ENCODE assay signal across 31 cellular contexts in the genomic region with DNA sequence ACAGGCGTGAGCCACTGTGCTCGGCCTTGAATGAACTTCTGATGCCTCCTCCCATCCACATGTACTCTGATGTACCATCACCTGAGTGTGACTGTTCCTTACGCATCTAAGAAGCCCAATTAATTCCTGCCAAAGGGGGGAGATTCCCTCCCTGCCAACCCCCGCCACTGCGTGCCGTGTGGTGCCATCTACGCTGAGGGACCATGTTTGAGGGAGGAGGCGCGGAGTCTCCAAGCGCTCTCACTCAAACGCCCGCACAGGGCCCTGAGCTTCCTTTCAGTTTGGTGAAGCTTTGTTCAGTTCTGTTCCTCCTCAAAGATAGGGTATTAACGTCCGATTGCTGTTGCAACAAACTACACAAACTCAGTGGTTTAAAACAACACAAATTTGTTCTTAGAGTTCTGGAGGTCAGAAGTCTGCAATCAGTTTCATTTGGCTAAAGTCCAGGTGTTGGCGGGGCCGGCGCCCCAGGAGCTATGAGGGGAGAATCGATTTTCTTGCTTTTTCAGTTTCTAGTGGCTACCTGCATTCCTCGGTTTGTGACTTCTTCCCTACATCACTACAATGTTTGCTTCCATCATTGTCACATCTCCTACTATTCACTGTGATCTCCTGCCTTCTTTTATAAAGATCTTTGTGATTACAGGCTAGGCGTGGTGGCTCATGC.
"Had no signal": no experiment of that assay in that cellular context is flagged by ENCODE, and none has a peak within 500 bp of the region (broad histone marks: within the 10 kb centered on the region; RNA-seq: fewer than 3 reads in every experiment).

No MANE protein-coding gene starts in this region.

- H3K4me1 ChIP-seq: ascending aorta, breast epithelium, colonic mucosa, esophagus squamous epithelium, gastroesophageal sphincter had no signal

- H3K4me3 ChIP-seq: ascending aorta, breast epithelium, cardiac muscle cell, colonic mucosa, esophagus squamous epithelium, gastroesophageal sphincter had no signal

- H3K36me3 ChIP-seq: ascending aorta, breast epithelium, cardiac muscle cell, colonic mucosa, esophagus squamous epithelium, gastroesophageal sphincter, WERI-Rb-1 had no signal

- H3K27ac ChIP-seq: ascending aorta, breast epithelium, cardiac muscle cell, colonic mucosa, epithelial cell of prostate, esophagus squamous epithelium, gastroesophageal sphincter, WERI-Rb-1 had no signal

- ATAC-seq: activated CD4-positive, CD25-positive, alpha-beta regulatory T cell treated with anti-CD3 and anti-CD28 coated beads, Interleukin-2, amount 50 U/mL, for 24 hours; activated CD8-positive, alpha-beta T cell treated with anti-CD3 and anti-CD28 coated beads for 36 hours; activated naive CD4-positive, alpha-beta T cell treated with anti-CD3 and anti-CD28 coated beads, Interleukin-2, amount 50 U/mL, for 72 hours; gastroesophageal sphincter; T-helper 17 cell had no signal

- H3K4me1 Mint-ChIP-seq: activated B cell treated with CpG ODN at 0.5 μM for 24 hours, brain had no signal

- H3K27me3 ChIP-seq: ascending aorta, breast epithelium, cardiac muscle cell, colonic mucosa, esophagus squamous epithelium, gastroesophageal sphincter had no signal

- H3K4me3 Mint-ChIP-seq: activated B cell treated with CpG ODN at 0.5 μM for 24 hours; activated CD8-positive, alpha-beta T cell treated with anti-CD3 and anti-CD28 coated beads for 36 hours; activated naive CD4-positive, alpha-beta T cell treated with anti-CD3 and anti-CD28 coated beads, Interleukin-2, amount 10 ng/mL, durations not matched to agents 7 days and 5 days; activated naive CD8-positive, alpha-beta T cell treated with anti-CD3 and anti-CD28 coated beads, Interleukin-2, amount 10 ng/mL, durations not matched to agents 7 days and 5 days; activated T-helper 1 cell treated with anti-CD3 and anti-CD28 coated beads, Interleukin-12 subunit alpha, Interleukin-12 subunit beta, Interleukin-2, Interleukin-4 antibody, amounts not matched to agents 30 ng/mL and 10 ng/mL and 1 ng/mL, durations not matched to agents 14 hours and 24 hours and 36 hours; brain; T-helper 17 cell; T-helper 2 cell treated with Interferon-gamma antibody and Interleukin-4, amounts not matched to agents 5 μg/mL and 100 μg/mL, for 36 hours had no signal

- H3K36me3 Mint-ChIP-seq: activated naive CD4-positive, alpha-beta T cell treated with anti-CD3 and anti-CD28 coated beads, Interleukin-2, amount 10 ng/mL, durations not matched to agents 7 days and 5 days; activated naive CD4-positive, alpha-beta T cell treated with anti-CD3 and anti-CD28 coated beads, Interleukin-2, amount 50 U/mL, for 72 hours; activated naive CD8-positive, alpha-beta T cell treated with anti-CD3 and anti-CD28 coated beads, Interleukin-2, amount 10 ng/mL, durations not matched to agents 7 days and 5 days; brain had no signal

- H3K9me3 Mint-ChIP-seq: activated B cell treated with CpG ODN at 0.5 μM for 24 hours; activated CD8-positive, alpha-beta T cell treated with anti-CD3 and anti-CD28 coated beads for 36 hours; activated naive CD4-positive, alpha-beta T cell treated with anti-CD3 and anti-CD28 coated beads, Interleukin-2, amount 50 U/mL, for 72 hours; T-helper 2 cell treated with Interferon-gamma antibody and Interleukin-4, amounts not matched to agents 5 μg/mL and 100 μg/mL, for 36 hours had no signal

- DNase-seq: activated B cell treated with CpG ODN at 0.5 μM for 24 hours; activated CD4-positive, alpha-beta T cell treated with anti-CD3 and anti-CD28 coated beads for 48 hours; activated CD4-positive, alpha-beta T cell treated with anti-CD3 and anti-CD28 coated beads, Interleukin-2, amount 50 U/mL, for 1 hour; activated CD4-positive, alpha-beta T cell treated with anti-CD3 and anti-CD28 coated beads, Interleukin-2, amount 50 U/mL, for 48 hours; activated CD8-positive, alpha-beta T cell treated with anti-CD3 and anti-CD28 coated beads for 36 hours; activated gamma-delta T cell; activated naive CD4-positive, alpha-beta T cell; activated naive CD4-positive, alpha-beta T cell treated with anti-CD3 and anti-CD28 coated beads, Interleukin-2, amount 10 ng/mL, durations not matched to agents 7 days and 5 days; activated naive CD8-positive, alpha-beta T cell treated with anti-CD3 and anti-CD28 coated beads, Interleukin-2, amount 10 ng/mL, durations not matched to agents 7 days and 5 days; activated T-cell treated with anti-CD3 and anti-CD28 coated beads, Interleukin-2, amount 50 U/mL, for 1 hour; activated T-cell treated with anti-CD3 and anti-CD28 coated beads, Interleukin-2, amount 50 U/mL, for 48 hours; central memory CD4-positive, alpha-beta T cell; cerebellar nuclear complex; colonic mucosa; effector CD8-positive, alpha-beta T cell; esophagus squamous epithelium; foreskin melanocyte; T-helper 1 cell; T-helper 17 cell; T1000; WERI-Rb-1 had no signal

- H3K27ac Mint-ChIP-seq: activated B cell treated with CpG ODN at 0.5 μM for 24 hours; activated CD8-positive, alpha-beta T cell treated with anti-CD3 and anti-CD28 coated beads for 36 hours; activated naive CD4-positive, alpha-beta T cell treated with anti-CD3 and anti-CD28 coated beads, Interleukin-2, amount 10 ng/mL, durations not matched to agents 7 days and 5 days; activated naive CD4-positive, alpha-beta T cell treated with anti-CD3 and anti-CD28 coated beads, Interleukin-2, amount 50 U/mL, for 72 hours; activated naive CD8-positive, alpha-beta T cell treated with anti-CD3 and anti-CD28 coated beads, Interleukin-2, amount 10 ng/mL, durations not matched to agents 7 days and 5 days; activated T-helper 1 cell treated with anti-CD3 and anti-CD28 coated beads, Interleukin-12 subunit alpha, Interleukin-12 subunit beta, Interleukin-2, Interleukin-4 antibody, amounts not matched to agents 30 ng/mL and 10 ng/mL and 1 ng/mL, durations not matched to agents 14 hours and 24 hours and 36 hours; brain; T-helper 17 cell; T-helper 2 cell treated with Interferon-gamma antibody and Interleukin-4, amounts not matched to agents 5 μg/mL and 100 μg/mL, for 36 hours had no signal

- H3K9me3 ChIP-seq: ascending aorta, breast epithelium, colonic mucosa, esophagus squamous epithelium, gastroesophageal sphincter had no signal
